ENCODE assay signal across 9 cellular contexts in the genomic region with DNA sequence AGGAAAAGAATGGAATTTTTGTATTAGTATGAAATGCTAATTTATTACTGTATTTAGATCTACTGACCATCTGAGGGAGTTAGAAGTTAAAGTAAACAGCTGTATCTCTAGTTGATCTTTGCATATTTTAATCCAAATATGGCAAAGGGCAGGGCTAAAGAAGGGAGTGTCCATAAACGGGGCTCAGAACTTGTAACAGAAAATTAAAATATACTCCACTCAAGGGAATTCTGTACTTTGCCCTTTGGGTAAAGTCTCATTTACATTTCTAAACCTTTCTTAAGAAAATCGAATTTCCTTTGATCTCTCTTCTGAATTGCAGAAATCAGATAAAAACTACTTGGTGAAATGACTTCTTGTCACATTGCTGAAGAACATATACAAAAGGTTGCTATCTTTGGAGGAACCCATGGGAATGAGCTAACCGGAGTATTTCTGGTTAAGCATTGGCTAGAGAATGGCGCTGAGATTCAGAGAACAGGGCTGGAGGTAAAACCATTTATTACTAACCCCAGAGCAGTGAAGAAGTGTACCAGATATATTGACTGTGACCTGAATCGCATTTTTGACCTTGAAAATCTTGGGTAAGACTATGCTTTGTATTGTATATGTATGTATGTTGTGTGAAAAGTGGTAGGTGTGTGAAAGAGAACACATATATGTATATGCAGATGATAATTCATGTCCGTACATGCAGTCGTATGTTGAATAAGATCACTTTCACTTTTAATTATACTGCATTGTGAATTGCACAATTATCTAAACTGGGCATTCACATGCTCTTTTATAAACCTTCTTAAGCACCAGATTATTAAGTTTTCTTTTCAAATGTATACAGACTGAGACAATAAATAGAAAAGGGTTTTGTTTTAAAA. TPM values are rescaled to one million over a fixed set of nuclear protein-coding genes. Genes with fewer than 3 reads are reported as not detected.
DNase-seq lines count a peak whose midpoint lies in the region; ATAC-seq and TF ChIP-seq lines count a peak whose summit lies in the region.
"Had no signal": no experiment of that assay in that cellular context is flagged by ENCODE, and none has a peak within 500 bp of the region (broad histone marks: within the 10 kb centered on the region; RNA-seq: fewer than 3 reads in every experiment).

Gene ASPA, plus strand, starts transcription at position 186 of the 875 bp plus-strand sequence. Its CDS starts 163 bp downstream, at position 349.

- intact Hi-C loops in left ventricle myocardium inferior (cut with micrococcal nuclease): no loop called here
- intact Hi-C loops in sciatic nerve (cut with DNase I): loop anchor here (10.0 kb wide), 1 partner anchor 59 kb away; no protein-coding TSS in a partner anchor

- DNase-seq in Daoy (ENCODE audit: low read depth) (peak; percentile 6), left ventricle myocardium inferior (no peak), sciatic nerve (ENCODE audit: low spot score) (no peak), hepatic stellate cell (ENCODE audit: low spot score) (no peak)
- DNase-seq in activated CD4-positive, alpha-beta T cell treated with anti-CD3 and anti-CD28 coated beads, Interleukin-2, amount 10 ng/mL, durations not matched to agents 7 days and 5 days: no peak
- DNase-seq: NCI-H510A treated with DMSO at 0.1 percent for 48 hours had no signal

- ATAC-seq in activated T-helper 17 cell treated with anti-CD3 and anti-CD28 coated beads, Interleukin-2, amount 50 U/mL, for 72 hours (replicated peaks): no peak
- ATAC-seq in sciatic nerve (peak; percentile 83), HG03469 (IDR thresholded peaks at IDR 0.05; ENCODE audit: unreplicated experiment) (no peak), GM18498 (IDR thresholded peaks at IDR 0.05; ENCODE audit: unreplicated experiment) (no peak)

- peak within 1 kb of the TSS; percentile 19 for H3K4me3 Mint-ChIP-seq in activated T-helper 17 cell treated with anti-CD3 and anti-CD28 coated beads, Interleukin-2, amount 50 U/mL, for 72 hours
- H3K4me3 Mint-ChIP-seq in activated CD4-positive, alpha-beta T cell treated with anti-CD3 and anti-CD28 coated beads, Interleukin-2, amount 10 ng/mL, durations not matched to agents 7 days and 5 days: no peak within 1 kb of the TSS

- no peaks in the 10 kb centered on the region for H3K27me3 ChIP-seq in left ventricle myocardium inferior (ENCODE audit: low read depth)

- POLR2A ChIA-PET in activated CD4-positive, alpha-beta T cell treated with anti-CD3 and anti-CD28 coated beads, Interleukin-2, amount 10 ng/mL, durations not matched to agents 7 days and 5 days (lab: Charles Lee): no interaction called here

- peak within 1 kb of the TSS; percentile 57 for H3K27ac ChIP-seq in left ventricle myocardium inferior (replicated peaks)

- H3K27ac Mint-ChIP-seq in activated T-helper 17 cell treated with anti-CD3 and anti-CD28 coated beads, Interleukin-2, amount 50 U/mL, for 72 hours: peak within 1 kb of the TSS; percentile 3
- no peak within 1 kb of the TSS for H3K27ac Mint-ChIP-seq in activated CD4-positive, alpha-beta T cell treated with anti-CD3 and anti-CD28 coated beads, Interleukin-2, amount 10 ng/mL, durations not matched to agents 7 days and 5 days

- peaks cover 3% of the 10 kb centered on the region for H3K4me1 Mint-ChIP-seq in activated T-helper 17 cell treated with anti-CD3 and anti-CD28 coated beads, Interleukin-2, amount 50 U/mL, for 72 hours
- no peaks in the 10 kb centered on the region for H3K4me1 Mint-ChIP-seq in activated CD4-positive, alpha-beta T cell treated with anti-CD3 and anti-CD28 coated beads, Interleukin-2, amount 10 ng/mL, durations not matched to agents 7 days and 5 days

- no peak for TF ChIP-seq CTCF in left ventricle myocardium inferior (IDR thresholded peaks at IDR 0.05; ENCODE audit: borderline replicate concordance)

- H3K4me1 ChIP-seq in left ventricle myocardium inferior: peaks cover 21% of the 10 kb centered on the region

- no peaks in the 10 kb centered on the region for H3K9me3 Mint-ChIP-seq in activated T-helper 17 cell treated with anti-CD3 and anti-CD28 coated beads, Interleukin-2, amount 50 U/mL, for 72 hours
- H3K9me3 Mint-ChIP-seq in activated CD4-positive, alpha-beta T cell treated with anti-CD3 and anti-CD28 coated beads, Interleukin-2, amount 10 ng/mL, durations not matched to agents 7 days and 5 days: no peaks in the 10 kb centered on the region

- peaks cover 10% of the 10 kb centered on the region for H3K27me3 Mint-ChIP-seq in activated T-helper 17 cell treated with anti-CD3 and anti-CD28 coated beads, Interleukin-2, amount 50 U/mL, for 72 hours
- H3K27me3 Mint-ChIP-seq in activated CD4-positive, alpha-beta T cell treated with anti-CD3 and anti-CD28 coated beads, Interleukin-2, amount 10 ng/mL, durations not matched to agents 7 days and 5 days: peaks cover 6% of the 10 kb centered on the region

- H3K4me3 ChIP-seq in left ventricle myocardium inferior: peak within 1 kb of the TSS; percentile 58

- H3K36me3 ChIP-seq in left ventricle myocardium inferior: no peaks in the 10 kb centered on the region

- CTCF ChIA-PET in activated CD4-positive, alpha-beta T cell treated with anti-CD3 and anti-CD28 coated beads, Interleukin-2, amount 10 ng/mL, durations not matched to agents 7 days and 5 days (lab: Charles Lee): no interaction called here

- H3K36me3 Mint-ChIP-seq in activated T-helper 17 cell treated with anti-CD3 and anti-CD28 coated beads, Interleukin-2, amount 50 U/mL, for 72 hours (ENCODE audit: low read depth): no peaks in the 10 kb centered on the region
- no peaks in the 10 kb centered on the region for H3K36me3 Mint-ChIP-seq in activated CD4-positive, alpha-beta T cell treated with anti-CD3 and anti-CD28 coated beads, Interleukin-2, amount 10 ng/mL, durations not matched to agents 7 days and 5 days (ENCODE audit: low read depth)

- H3K9me3 ChIP-seq in left ventricle myocardium inferior (replicated peaks): no peaks in the 10 kb centered on the region

RNA-seq across cellular contexts. Expression of gene ASPA, which starts in this region (rescaled TPM):
- total RNA-seq in Daoy (2014; rRNA removed; shearing (Covaris generic)): not detected in 2 replicates
- total RNA-seq in activated T-helper 17 cell treated with anti-CD3 and anti-CD28 coated beads, Interleukin-2, amount 50 U/mL, for 72 hours: under 1 TPM in 1 of 2 donors, not detected in 1; 0.05 TPM
- total RNA-seq in left ventricle myocardium inferior (2.8 TPM), sciatic nerve (41.6 TPM)
- total RNA-seq in activated CD4-positive, alpha-beta T cell treated with anti-CD3 and anti-CD28 coated beads, Interleukin-2, amount 10 ng/mL, durations not matched to agents 7 days and 5 days: not detected

Comparison
In these comparisons a context has a peak if more than half of its experiments do, and no peak if none do; other contexts are left out.
1. RNA of gene ASPA (total RNA-seq): 41.6 TPM in sciatic nerve (single experiment); 2.8 TPM in left ventricle myocardium inferior (single experiment), 0.05 TPM in activated T-helper 17 cell treated with anti-CD3 and anti-CD28 coated beads, Interleukin-2, amount 50 U/mL, for 72 hours, not detected in activated CD4-positive, alpha-beta T cell treated with anti-CD3 and anti-CD28 coated beads, Interleukin-2, amount 10 ng/mL, durations not matched to agents 7 days and 5 days and not detected in Daoy; every median in the first group is over 10 times any median in the second.
2. Peak in DNase-seq in Daoy; RNA of the gene not detected or under 1 TPM.